8 cellular contexts compared by ENCODE assay signal in the genomic region with DNA sequence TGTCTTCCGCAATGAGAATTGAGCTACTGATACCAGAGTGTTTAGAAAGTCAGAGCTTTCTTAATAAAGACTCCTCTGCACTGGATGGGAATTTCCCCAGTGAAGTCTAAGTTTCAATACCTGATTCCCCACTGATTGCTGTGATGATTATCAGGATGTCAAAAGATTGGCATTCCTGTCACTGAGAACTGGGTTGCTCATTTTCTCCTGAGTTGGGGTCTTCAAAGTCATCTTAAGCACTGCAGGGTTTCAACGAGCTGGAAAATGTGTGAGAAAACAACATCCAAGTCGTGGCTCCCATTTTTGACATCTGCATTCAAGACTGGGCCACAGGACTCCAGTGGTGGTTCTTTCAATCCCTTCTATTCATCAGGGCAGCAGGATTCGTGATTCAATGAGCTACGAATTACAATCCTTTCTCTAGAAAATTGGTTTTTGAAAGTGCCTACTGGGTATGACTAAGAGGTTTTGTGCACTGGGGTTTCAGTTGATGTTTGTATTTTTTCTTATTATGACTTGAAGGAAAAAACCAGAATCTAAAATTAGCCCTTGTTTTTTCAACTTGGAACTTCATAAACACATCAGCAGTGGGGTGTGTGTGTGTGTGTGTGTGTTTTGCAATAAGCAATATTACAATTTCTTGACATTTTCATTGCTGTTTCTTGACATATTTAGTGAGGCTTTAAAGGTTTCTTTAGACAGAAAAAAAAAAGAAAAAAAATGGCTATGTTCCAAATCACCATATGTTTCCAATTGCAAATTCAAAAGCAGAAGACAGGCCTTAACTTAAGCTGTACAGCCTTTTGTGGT.
DNase-seq lines count a peak whose midpoint lies in the region; ATAC-seq lines count a peak whose summit lies in the region.

No MANE protein-coding gene starts in this region.

- H3K36me3 ChIP-seq in MG63 = no peaks in the 10 kb centered on the region

- H3K9me3 ChIP-seq in MG63 = no peaks in the 10 kb centered on the region; the same call in 1 of the 2 replicates

- peak; percentile 50 for DNase-seq in H4 (ENCODE audit: low spot score)
- DNase-seq in RPMI7951 (ENCODE audit: low read depth) = peak; percentile 54
- DNase-seq in foreskin melanocyte = peak; percentile 93
- no peak for DNase-seq in central memory CD4-positive, alpha-beta T cell
- DNase-seq in MG63 = no peak
- no peak for DNase-seq in occipital lobe (lab: John Stamatoyannopoulos, UW)
- no peak for DNase-seq in DMS153 treated with DMSO at 0.1 percent for 48 hours (lab: John Stamatoyannopoulos, UW; ENCODE audit: unreplicated experiment)

- H3K27me3 ChIP-seq in MG63 = no peaks in the 10 kb centered on the region

- H3K4me3 ChIP-seq in MG63 = no peak overlapping the region

- peak; percentile 85 for ATAC-seq in GM18517 (IDR thresholded peaks at IDR 0.05; ENCODE audit: unreplicated experiment)

Comparison
In these comparisons a context has a peak if more than half of its experiments do, and no peak if none do; other contexts are left out.
1. DNase-seq: peak in H4 (single experiment), RPMI7951 (single experiment) and foreskin melanocyte (single experiment); none in central memory CD4-positive, alpha-beta T cell (single experiment), MG63 (single experiment), occipital lobe (single experiment) and DMS153 treated with DMSO at 0.1 percent for 48 hours (single experiment).